In genomic region chr19:1146418-1146711, GRCh38 we compare ENCODE assay signal across 1 cellular context.
TF ChIP-seq lines count a peak whose summit lies in the region.

No MANE protein-coding gene starts in this region.

TF ChIP-seq in WTC11, 78 proteins besides CTCF, POLR2A, EP300 and RAD21 (continued from another document):
- TF ChIP-seq ZSCAN18 (CRISPR knock-in tag; IDR thresholded peaks at IDR 0.05) (no peak), HMGA2 (CRISPR knock-in tag; IDR thresholded peaks at IDR 0.05) (no peak)
